ENCODE assay signal across 12 cellular contexts in genomic region chr15:74420193-74420905, GRCh38. TPM values are rescaled to one million over a fixed set of nuclear protein-coding genes. Genes with fewer than 3 reads are reported as not detected.
DNase-seq lines count a peak whose midpoint lies in the region; ATAC-seq and TF ChIP-seq lines count a peak whose summit lies in the region.
"Had no signal": no experiment of that assay in that cellular context is flagged by ENCODE, and none has a peak within 500 bp of the region (broad histone marks: within the 10 kb centered on the region; RNA-seq: fewer than 3 reads in every experiment).

No MANE protein-coding gene starts in this region.

- peaks cover 66% of the 10 kb centered on the region for H3K4me1 Mint-ChIP-seq in Calu3 (ENCODE audit: low read depth, unreplicated experiment)
- H3K4me1 Mint-ChIP-seq in naive thymus-derived CD8-positive, alpha-beta T cell = peaks cover 10 to 36% (median 19%) of the 10 kb centered on the region in 4 donors

- no peaks in the 10 kb centered on the region for H3K9me3 Mint-ChIP-seq in Calu3 (ENCODE audit: low read depth, unreplicated experiment)
- no peaks in the 10 kb centered on the region for H3K9me3 Mint-ChIP-seq in naive thymus-derived CD8-positive, alpha-beta T cell

- POLR2A ChIA-PET in naive thymus-derived CD8-positive, alpha-beta T cell (lab: Charles Lee) = interaction anchor here (0.8 kb wide), 1 partner anchor 17 kb away, joined by 3 read pairs; no protein-coding TSS in a partner anchor

- 70 to 79% methylated on average over 5 to 9 of the region's 10 CpGs for WGBS in upper lobe of left lung, 2 donors

- H3K36me3 ChIP-seq in upper lobe of left lung = peaks cover 0 to 7% (median 0%) of the 10 kb centered on the region in 4 donors

- no peak for TF ChIP-seq POLR2A in upper lobe of left lung (IDR thresholded peaks at IDR 0.05)

- intact Hi-C loops in Calu3 (cut with micrococcal nuclease; ENCODE audit: unreplicated experiment) = no loop called here

- no peak for TF ChIP-seq EP300 in upper lobe of left lung (IDR thresholded peaks at IDR 0.05)

- TF ChIP-seq CTCF in Calu3 (IDR thresholded peaks at IDR 0.05; ENCODE audit: unreplicated experiment) (no peak), upper lobe of left lung (IDR thresholded peaks at IDR 0.05) (no peak)

- peak overlapping the region; percentile 5 for H3K4me3 Mint-ChIP-seq in Calu3 (ENCODE audit: low read depth, unreplicated experiment)
- peak overlapping the region in 1 of 10 donors; percentile 7 for H3K4me3 Mint-ChIP-seq in naive thymus-derived CD8-positive, alpha-beta T cell

- H3K27me3 ChIP-seq in upper lobe of left lung = no peaks in the 10 kb centered on the region
- H3K27me3 ChIP-seq: left lung had no signal

- no TSS peak for BruUV-seq in Calu3 (replicated peaks; lab: Mats Ljungman, UMichigan)

- H3K27me3 Mint-ChIP-seq in Calu3 (ENCODE audit: unreplicated experiment) = no peaks in the 10 kb centered on the region
- no peaks in the 10 kb centered on the region for H3K27me3 Mint-ChIP-seq in naive thymus-derived CD8-positive, alpha-beta T cell

- peaks cover 0 to 9% (median 7%) of the 10 kb centered on the region in 4 donors for H3K4me1 ChIP-seq in upper lobe of left lung

- H3K9me3 ChIP-seq in upper lobe of left lung = no peaks in the 10 kb centered on the region
- H3K9me3 ChIP-seq: left lung had no signal

- no peak overlapping the region for H3K4me3 ChIP-seq in upper lobe of left lung
- H3K4me3 ChIP-seq: left lung had no signal

- no peak for ATAC-seq in naive thymus-derived CD8-positive, alpha-beta T cell
- no peak for ATAC-seq in upper lobe of left lung (ENCODE audit: low FRiP score in 2 of 2)
- ATAC-seq in GM19023 (IDR thresholded peaks at IDR 0.05; ENCODE audit: unreplicated experiment) = no peak
- no peak for ATAC-seq in HG03469 (IDR thresholded peaks at IDR 0.05; ENCODE audit: unreplicated experiment)
- ATAC-seq: left lung had no signal

- DNase-seq in Calu3 (peak; percentile 67), HT1080 (ENCODE audit: low read depth) (peak; percentile 64), astrocyte of the hippocampus (ENCODE audit: low read depth, low spot score) (peak; percentile 59), upper lobe of left lung (no peak)
- DNase-seq in naive thymus-derived CD8-positive, alpha-beta T cell = no peak
- no peak for DNase-seq in effector CD8-positive, alpha-beta T cell (lab: John Stamatoyannopoulos, UW)
- DNase-seq: activated CD4-positive, alpha-beta T cell treated with anti-CD3 and anti-CD28 coated beads, Interleukin-2, amount 50 U/mL, for 48 hours; NCI-H748 treated with DMSO at 0.1 percent for 48 hours had no signal

- peak overlapping the region; percentile 9 for H3K27ac Mint-ChIP-seq in Calu3 (ENCODE audit: unreplicated experiment)
- H3K27ac Mint-ChIP-seq in naive thymus-derived CD8-positive, alpha-beta T cell = peak overlapping the region in 7 of 10 donors; percentile 13 to 89 (median 75)

- CTCF ChIA-PET in Calu3 (lab: Charles Lee) = interaction anchor here (0.5 to 2.6 kb wide), 8 partner anchors 9 to 454 kb away, joined by 3 to 13 read pairs (median 4); no protein-coding TSS in a partner anchor

- no peak overlapping the region for H3K27ac ChIP-seq in upper lobe of left lung
- H3K27ac ChIP-seq: HL-60, left lung had no signal

- H3K36me3 Mint-ChIP-seq in Calu3 (ENCODE audit: insufficient read depth, unreplicated experiment) = peaks cover 76% of the 10 kb centered on the region
- peaks cover 0 to 2% (median 0%) of the 10 kb centered on the region in 3 donors for H3K36me3 Mint-ChIP-seq in naive thymus-derived CD8-positive, alpha-beta T cell

RNA-seq across cellular contexts. Expression of gene SEMA7A, which starts 13.4 kb away (rescaled TPM):
- total RNA-seq in Calu3 (2022) = 67.6 and 74.8 TPM in 2 replicates
- 197 and 212 TPM in 2 replicates for total RNA-seq in HT1080 (2014; rRNA removed; shearing (Covaris generic))
- 274 and 278 TPM in 2 replicates for polyA plus RNA-seq in HT1080 (2015; cell fraction: cytosol; rRNA removed)
- polyA plus RNA-seq in HT1080 (2015; cell fraction: nucleus; rRNA removed) = 809 and 822 TPM in 2 replicates
- total RNA-seq in naive thymus-derived CD8-positive, alpha-beta T cell = 1 to 10 TPM; 3.2 TPM
- 1 to 10 TPM in 1 of 3 donors, under 1 TPM in 2; 0.09 to 1.7 (median 0.20) TPM for polyA plus RNA-seq in naive thymus-derived CD8-positive, alpha-beta T cell
- 1 to 10 TPM; 1.0 to 9.1 (median 5.3) TPM for total RNA-seq in upper lobe of left lung

RNA-seq across cellular contexts. Expression of gene UBL7, which starts 40.6 kb away (rescaled TPM):
- total RNA-seq in Calu3 (2022) (38.5 and 43.8 TPM in 2 replicates), upper lobe of left lung (10 to 100 TPM; 22.0 to 53.1 (median 48.6) TPM)
- total RNA-seq in HT1080 (2014; rRNA removed; shearing (Covaris generic)) = 160 and 187 TPM in 2 replicates
- 136 and 139 TPM in 2 replicates for polyA plus RNA-seq in HT1080 (2015; cell fraction: cytosol; rRNA removed)
- polyA plus RNA-seq in HT1080 (2015; cell fraction: nucleus; rRNA removed) = 72.8 and 74.4 TPM in 2 replicates
- total RNA-seq in naive thymus-derived CD8-positive, alpha-beta T cell = 10 to 100 TPM; 49.0 to 54.1 TPM
- polyA plus RNA-seq in naive thymus-derived CD8-positive, alpha-beta T cell = 100 to 1,000 TPM; 113 to 151 (median 150) TPM

RNA-seq across cellular contexts. Expression of gene CYP11A1, which starts 52.9 kb away (rescaled TPM):
- not detected in 2 replicates for total RNA-seq in Calu3 (2022)
- total RNA-seq in HT1080 (2014; rRNA removed; shearing (Covaris generic)) = 0.80 and 0.87 TPM in 2 replicates
- 0.53 and 1.2 TPM in 2 replicates for polyA plus RNA-seq in HT1080 (2015; cell fraction: cytosol; rRNA removed)
- 0.77 TPM in 1 of 2 replicates, not detected in the other for polyA plus RNA-seq in HT1080 (2015; cell fraction: nucleus; rRNA removed)
- total RNA-seq in naive thymus-derived CD8-positive, alpha-beta T cell = not detected
- polyA plus RNA-seq in naive thymus-derived CD8-positive, alpha-beta T cell = not detected
- 1 to 10 TPM in 4 of 6 donors, under 1 TPM in 1, not detected in 1; 0.91 to 8.4 (median 1.1) TPM for total RNA-seq in upper lobe of left lung

Comparison
In these comparisons a context has a peak if more than half of its experiments do, and no peak if none do; other contexts are left out.
1. DNase-seq: peak in Calu3 (single experiment), HT1080 (single experiment) and astrocyte of the hippocampus (single experiment); none in naive thymus-derived CD8-positive, alpha-beta T cell (0 of 10), effector CD8-positive, alpha-beta T cell (single experiment) and upper lobe of left lung (0 of 2).